In genomic region chr15:84716036-84716732, GRCh38 we compare ENCODE assay signal across 1 cellular context.
TF ChIP-seq lines count a peak whose summit lies in the region.

SEC11A (minus strand) TSS chr15:84716139; CDS start chr15:84716075, 64 bp downstream.

TF ChIP-seq in HepG2, 621 proteins besides CTCF, POLR2A, EP300 and RAD21 (continued from another document and continues in another):
- TF ChIP-seq, protein P1, sequence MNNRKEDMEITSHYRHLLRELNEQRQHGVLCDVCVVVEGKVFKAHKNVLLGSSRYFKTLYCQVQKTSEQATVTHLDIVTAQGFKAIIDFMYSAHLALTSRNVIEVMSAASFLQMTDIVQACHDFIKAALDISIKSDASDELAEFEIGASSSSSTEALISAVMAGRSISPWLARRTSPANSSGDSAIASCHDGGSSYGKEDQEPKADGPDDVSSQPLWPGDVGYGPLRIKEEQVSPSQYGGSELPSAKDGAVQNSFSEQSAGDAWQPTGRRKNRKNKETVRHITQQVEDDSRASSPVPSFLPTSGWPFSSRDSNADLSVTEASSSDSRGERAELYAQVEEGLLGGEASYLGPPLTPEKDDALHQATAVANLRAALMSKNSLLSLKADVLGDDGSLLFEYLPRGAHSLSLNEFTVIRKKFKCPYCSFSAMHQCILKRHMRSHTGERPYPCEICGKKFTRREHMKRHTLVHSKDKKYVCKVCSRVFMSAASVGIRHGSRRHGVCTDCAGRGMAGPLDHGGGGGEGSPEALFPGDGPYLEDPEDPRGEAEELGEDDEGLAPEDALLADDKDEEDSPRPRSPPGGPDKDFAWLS (CRISPR knock-in tag; IDR thresholded peaks at IDR 0.05; ENCODE audit: borderline replicate concordance), result no peak
- TF ChIP-seq REL (CRISPR knock-in tag; conservative IDR thresholded peaks at IDR 0.05) (no peak), EEA1 (CRISPR knock-in tag; IDR thresholded peaks at IDR 0.05; ENCODE audit: borderline replicate concordance) (0 out of 2 replicates have a peak, but pooled peaks have one; percentile 16), ZNF282 (IDR thresholded peaks at IDR 0.05; ENCODE audit: partially characterized antibody) (no peak), TARDBP (CRISPR knock-in tag; IDR thresholded peaks at IDR 0.05) (peak; percentile 36; the same call in 1 of the 2 replicates), KDM1A (CRISPR knock-in tag; IDR thresholded peaks at IDR 0.05) (no peak), ZNF331 (CRISPR knock-in tag; IDR thresholded peaks at IDR 0.05) (peak; percentile 66), ZNF138 (CRISPR knock-in tag; IDR thresholded peaks at IDR 0.05; ENCODE audit: low read depth) (0 out of 2 replicates have a peak, but pooled peaks have one; percentile 33), IKZF5 (CRISPR knock-in tag; IDR thresholded peaks at IDR 0.05) (peak; percentile 64), ZBTB38 (CRISPR knock-in tag; IDR thresholded peaks at IDR 0.05) (no peak; the same call in 1 of the 2 replicates), SNAI1 (CRISPR knock-in tag; IDR thresholded peaks at IDR 0.05; ENCODE audit: borderline replicate concordance) (no peak; the same call in 1 of the 2 replicates), MTA3 (CRISPR knock-in tag; IDR thresholded peaks at IDR 0.05) (no peak), MED13 (CRISPR knock-in tag; IDR thresholded peaks at IDR 0.05) (peak; percentile 83; the same call in 1 of the 2 replicates), JUND (CRISPR knock-in tag; IDR thresholded peaks at IDR 0.05) (no peak), ZNF280D (CRISPR knock-in tag; IDR thresholded peaks at IDR 0.05) (peak; percentile 84), ZNF883 (CRISPR knock-in tag; IDR thresholded peaks at IDR 0.05; ENCODE audit: not compliant biosample characterization) (peak; percentile 86), MZF1 (CRISPR knock-in tag; IDR thresholded peaks at IDR 0.05; ENCODE audit: borderline replicate concordance) (peak; percentile 60; the same call in 1 of the 2 replicates), BRCA1 (CRISPR knock-in tag; IDR thresholded peaks at IDR 0.05) (peak; percentile 30; the same call in 1 of the 2 replicates), ZNF672 (CRISPR knock-in tag; IDR thresholded peaks at IDR 0.05) (no peak), SAFB2 (CRISPR knock-in tag; IDR thresholded peaks at IDR 0.05; ENCODE audit: borderline replicate concordance, low read depth) (no peak), ZSCAN29 (CRISPR knock-in tag; conservative IDR thresholded peaks at IDR 0.05) (no peak), ZNF773 (CRISPR knock-in tag; IDR thresholded peaks at IDR 0.05; ENCODE audit: borderline replicate concordance) (peak; percentile 80; the same call in 1 of the 2 replicates), SALL2 (CRISPR knock-in tag; IDR thresholded peaks at IDR 0.05) (peak; percentile 74; the same call in 1 of the 2 replicates), NFE2L2 (IDR thresholded peaks at IDR 0.05; ENCODE audit: low read length) (no peak), ZNF776 (CRISPR knock-in tag; IDR thresholded peaks at IDR 0.05) (peak; percentile 89; the same call in 1 of the 2 replicates), ZNF232 (CRISPR knock-in tag; IDR thresholded peaks at IDR 0.05; ENCODE audit: borderline replicate concordance) (peak; percentile 90), PHF21A (CRISPR knock-in tag; IDR thresholded peaks at IDR 0.05) (peak; percentile 56; the same call in 1 of the 2 replicates), GMEB2 (CRISPR knock-in tag; IDR thresholded peaks at IDR 0.05; ENCODE audit: low read depth) (peak; percentile 44), GATA4 (IDR thresholded peaks at IDR 0.05; ENCODE audit: borderline replicate concordance, low read depth) (peak; percentile 39; the same call in 1 of the 2 replicates), ATRX (CRISPR knock-in tag; IDR thresholded peaks at IDR 0.05; ENCODE audit: borderline replicate concordance) (no peak), HNF4A (CRISPR knock-in tag; IDR thresholded peaks at IDR 0.05) (peak; percentile 43), HOXA5 (CRISPR knock-in tag; IDR thresholded peaks at IDR 0.05) (peak; percentile 83), FOSL2 (CRISPR knock-in tag; IDR thresholded peaks at IDR 0.05) (peak; percentile 49), TOE1 (CRISPR knock-in tag; IDR thresholded peaks at IDR 0.05) (no peak), MTA1 (CRISPR knock-in tag; IDR thresholded peaks at IDR 0.05; ENCODE audit: borderline replicate concordance) (peak; percentile 36; the same call in 1 of the 2 replicates), CBFB (CRISPR knock-in tag; IDR thresholded peaks at IDR 0.05) (peak; percentile 58), AGO2 (optimal IDR thresholded peaks at IDR 0.05; ENCODE audit: low read depth, low read length) (peak; percentile 77), XBP1 (CRISPR knock-in tag; IDR thresholded peaks at IDR 0.05) (no peak), CEBPB (IDR thresholded peaks at IDR 0.05; ENCODE audit: borderline replicate concordance, low read depth, low read length) (no peak), RXRA (CRISPR knock-in tag; IDR thresholded peaks at IDR 0.05) (peak; percentile 78), ZBTB21 (CRISPR knock-in tag; IDR thresholded peaks at IDR 0.05) (no peak), ZNF512 (CRISPR knock-in tag; IDR thresholded peaks at IDR 0.05) (no peak)
- TF ChIP-seq, protein P2, sequence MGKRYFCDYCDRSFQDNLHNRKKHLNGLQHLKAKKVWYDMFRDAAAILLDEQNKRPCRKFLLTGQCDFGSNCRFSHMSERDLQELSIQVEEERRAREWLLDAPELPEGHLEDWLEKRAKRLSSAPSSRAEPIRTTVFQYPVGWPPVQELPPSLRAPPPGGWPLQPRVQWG (CRISPR knock-in tag; IDR thresholded peaks at IDR 0.05; ENCODE audit: borderline replicate concordance, low read depth), result no peak
- TF ChIP-seq, protein P3, sequence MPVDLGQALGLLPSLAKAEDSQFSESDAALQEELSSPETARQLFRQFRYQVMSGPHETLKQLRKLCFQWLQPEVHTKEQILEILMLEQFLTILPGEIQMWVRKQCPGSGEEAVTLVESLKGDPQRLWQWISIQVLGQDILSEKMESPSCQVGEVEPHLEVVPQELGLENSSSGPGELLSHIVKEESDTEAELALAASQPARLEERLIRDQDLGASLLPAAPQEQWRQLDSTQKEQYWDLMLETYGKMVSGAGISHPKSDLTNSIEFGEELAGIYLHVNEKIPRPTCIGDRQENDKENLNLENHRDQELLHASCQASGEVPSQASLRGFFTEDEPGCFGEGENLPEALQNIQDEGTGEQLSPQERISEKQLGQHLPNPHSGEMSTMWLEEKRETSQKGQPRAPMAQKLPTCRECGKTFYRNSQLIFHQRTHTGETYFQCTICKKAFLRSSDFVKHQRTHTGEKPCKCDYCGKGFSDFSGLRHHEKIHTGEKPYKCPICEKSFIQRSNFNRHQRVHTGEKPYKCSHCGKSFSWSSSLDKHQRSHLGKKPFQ (CRISPR knock-in tag; IDR thresholded peaks at IDR 0.05; ENCODE audit: insufficient replicate concordance), result peak; percentile 69
- TF ChIP-seq, protein P4, sequence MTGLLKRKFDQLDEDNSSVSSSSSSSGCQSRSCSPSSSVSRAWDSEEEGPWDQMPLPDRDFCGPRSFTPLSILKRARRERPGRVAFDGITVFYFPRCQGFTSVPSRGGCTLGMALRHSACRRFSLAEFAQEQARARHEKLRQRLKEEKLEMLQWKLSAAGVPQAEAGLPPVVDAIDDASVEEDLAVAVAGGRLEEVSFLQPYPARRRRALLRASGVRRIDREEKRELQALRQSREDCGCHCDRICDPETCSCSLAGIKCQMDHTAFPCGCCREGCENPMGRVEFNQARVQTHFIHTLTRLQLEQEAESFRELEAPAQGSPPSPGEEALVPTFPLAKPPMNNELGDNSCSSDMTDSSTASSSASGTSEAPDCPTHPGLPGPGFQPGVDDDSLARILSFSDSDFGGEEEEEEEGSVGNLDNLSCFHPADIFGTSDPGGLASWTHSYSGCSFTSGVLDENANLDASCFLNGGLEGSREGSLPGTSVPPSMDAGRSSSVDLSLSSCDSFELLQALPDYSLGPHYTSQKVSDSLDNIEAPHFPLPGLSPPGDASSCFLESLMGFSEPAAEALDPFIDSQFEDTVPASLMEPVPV (CRISPR knock-in tag; IDR thresholded peaks at IDR 0.05), result peak; percentile 58
- TF ChIP-seq, protein P5, sequence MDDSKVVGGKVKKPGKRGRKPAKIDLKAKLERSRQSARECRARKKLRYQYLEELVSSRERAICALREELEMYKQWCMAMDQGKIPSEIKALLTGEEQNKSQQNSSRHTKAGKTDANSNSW (CRISPR knock-in tag; IDR thresholded peaks at IDR 0.05; ENCODE audit: borderline replicate concordance), result peak; percentile 89
- TF ChIP-seq, protein P6, sequence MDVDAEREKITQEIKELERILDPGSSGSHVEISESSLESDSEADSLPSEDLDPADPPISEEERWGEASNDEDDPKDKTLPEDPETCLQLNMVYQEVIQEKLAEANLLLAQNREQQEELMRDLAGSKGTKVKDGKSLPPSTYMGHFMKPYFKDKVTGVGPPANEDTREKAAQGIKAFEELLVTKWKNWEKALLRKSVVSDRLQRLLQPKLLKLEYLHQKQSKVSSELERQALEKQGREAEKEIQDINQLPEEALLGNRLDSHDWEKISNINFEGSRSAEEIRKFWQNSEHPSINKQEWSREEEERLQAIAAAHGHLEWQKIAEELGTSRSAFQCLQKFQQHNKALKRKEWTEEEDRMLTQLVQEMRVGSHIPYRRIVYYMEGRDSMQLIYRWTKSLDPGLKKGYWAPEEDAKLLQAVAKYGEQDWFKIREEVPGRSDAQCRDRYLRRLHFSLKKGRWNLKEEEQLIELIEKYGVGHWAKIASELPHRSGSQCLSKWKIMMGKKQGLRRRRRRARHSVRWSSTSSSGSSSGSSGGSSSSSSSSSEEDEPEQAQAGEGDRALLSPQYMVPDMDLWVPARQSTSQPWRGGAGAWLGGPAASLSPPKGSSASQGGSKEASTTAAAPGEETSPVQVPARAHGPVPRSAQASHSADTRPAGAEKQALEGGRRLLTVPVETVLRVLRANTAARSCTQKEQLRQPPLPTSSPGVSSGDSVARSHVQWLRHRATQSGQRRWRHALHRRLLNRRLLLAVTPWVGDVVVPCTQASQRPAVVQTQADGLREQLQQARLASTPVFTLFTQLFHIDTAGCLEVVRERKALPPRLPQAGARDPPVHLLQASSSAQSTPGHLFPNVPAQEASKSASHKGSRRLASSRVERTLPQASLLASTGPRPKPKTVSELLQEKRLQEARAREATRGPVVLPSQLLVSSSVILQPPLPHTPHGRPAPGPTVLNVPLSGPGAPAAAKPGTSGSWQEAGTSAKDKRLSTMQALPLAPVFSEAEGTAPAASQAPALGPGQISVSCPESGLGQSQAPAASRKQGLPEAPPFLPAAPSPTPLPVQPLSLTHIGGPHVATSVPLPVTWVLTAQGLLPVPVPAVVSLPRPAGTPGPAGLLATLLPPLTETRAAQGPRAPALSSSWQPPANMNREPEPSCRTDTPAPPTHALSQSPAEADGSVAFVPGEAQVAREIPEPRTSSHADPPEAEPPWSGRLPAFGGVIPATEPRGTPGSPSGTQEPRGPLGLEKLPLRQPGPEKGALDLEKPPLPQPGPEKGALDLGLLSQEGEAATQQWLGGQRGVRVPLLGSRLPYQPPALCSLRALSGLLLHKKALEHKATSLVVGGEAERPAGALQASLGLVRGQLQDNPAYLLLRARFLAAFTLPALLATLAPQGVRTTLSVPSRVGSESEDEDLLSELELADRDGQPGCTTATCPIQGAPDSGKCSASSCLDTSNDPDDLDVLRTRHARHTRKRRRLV (CRISPR knock-in tag; IDR thresholded peaks at IDR 0.05), result peak; percentile 95
